In genomic region chr7:24779283-24779655, GRCh38 we compare ENCODE assay signal across 24 cellular contexts. TPM values are rescaled to one million over a fixed set of nuclear protein-coding genes. Genes with fewer than 3 reads are reported as not detected.
DNase-seq lines count a peak whose midpoint lies in the region; ATAC-seq and TF ChIP-seq lines count a peak whose summit lies in the region.
"Had no signal": no experiment of that assay in that cellular context is flagged by ENCODE, and none has a peak within 500 bp of the region (broad histone marks: within the 10 kb centered on the region; RNA-seq: fewer than 3 reads in every experiment).

No MANE protein-coding gene starts in this region.

- H3K27me3 Mint-ChIP-seq in CD14-positive monocyte (ENCODE audit: low read depth in 3 of 3) (peaks cover 0 to 4% (median 3%) of the 10 kb centered on the region in 3 donors), HFFc6 (ENCODE audit: insufficient read depth) (peaks cover 5% of the 10 kb centered on the region; the same call in 1 of the 2 replicates), brain (peaks cover 7% of the 10 kb centered on the region), WTC11 (ENCODE audit: low read depth) (peaks cover 4% of the 10 kb centered on the region; the same call in 1 of the 2 replicates)

- no peak for ATAC-seq in gastrocnemius medialis
- no peak for ATAC-seq in WTC11
- ATAC-seq: HepG2, left lobe of liver, Panc1 had no signal

- peak overlapping the region; percentile 77 to 85 (median 82) for H3K27ac ChIP-seq in gastrocnemius medialis
- H3K27ac ChIP-seq: esophagus muscularis mucosa, neutrophil had no signal

- CTCF ChIA-PET in WTC11 (lab: Charles Lee) = interaction anchor here (2.5 kb wide), 1 partner anchor 8 kb away, joined by 7 read pairs; no protein-coding TSS in a partner anchor

- H3K4me1 ChIP-seq in gastrocnemius medialis = peaks cover 15 to 18% of the 10 kb centered on the region in 2 donors
- H3K4me1 ChIP-seq: adrenal gland, BE2C, esophagus muscularis mucosa had no signal

- no peak for DNase-seq in CD14-positive monocyte (ENCODE audit: low spot score)
- DNase-seq in HFFc6 = no peak
- DNase-seq in gastrocnemius medialis = no peak
- DNase-seq in GM20000 (ENCODE audit: low spot score) = no peak
- no peak for DNase-seq in iPS-NIHi11 (ENCODE audit: low spot score)
- DNase-seq in WTC11 (ENCODE audit: low spot score) = no peak
- DNase-seq: activated CD4-positive, CD25-positive, alpha-beta regulatory T cell treated with anti-CD3 and anti-CD28 coated beads, Interleukin-2, amount 50 U/mL, for 72 hours; activated effector memory CD4-positive, alpha-beta T cell treated with Interleukin-2 at 50 U/mL for 16 hours; BE2C; Calu3; effector CD4-positive, alpha-beta T cell; NCI-H146; NCI-H748 treated with DMSO at 0.1 percent for 48 hours; stimulated activated naive CD4-positive, alpha-beta T cell treated with Interleukin-2 at 50 U/mL for 16 hours; T1000 had no signal

- H3K4me3 ChIP-seq in gastrocnemius medialis = no peak overlapping the region
- H3K4me3 ChIP-seq: adrenal gland, esophagus muscularis mucosa, mucosa of descending colon, tibial nerve had no signal

- POLR2A ChIA-PET in WTC11 (lab: Charles Lee) = no interaction called here

- H3K27ac Mint-ChIP-seq in CD14-positive monocyte = peak overlapping the region; percentile 84 to 98 (median 92)
- H3K27ac Mint-ChIP-seq in HFFc6 = peak overlapping the region; percentile 94
- peak overlapping the region in 3 of 5 experiments; percentile 59 to 97 (median 91) for H3K27ac Mint-ChIP-seq in brain
- no peak overlapping the region for H3K27ac Mint-ChIP-seq in WTC11

- H3K9me3 ChIP-seq in gastrocnemius medialis = no peaks in the 10 kb centered on the region
- H3K9me3 ChIP-seq: adrenal gland, BE2C, esophagus muscularis mucosa, mucosa of descending colon, neutrophil, tibial nerve had no signal

- intact Hi-C loops in CD14-positive monocyte (cut with micrococcal nuclease) = no loop called here
- intact Hi-C loops in gastrocnemius medialis (cut with DNase I; ENCODE audit: low total_unique reads) = loop anchor here (5.0 kb wide), 1 partner anchor 1063 kb away; no protein-coding TSS in a partner anchor

- TF ChIP-seq POLR2A in gastrocnemius medialis (IDR thresholded peaks at IDR 0.05) = no peak

- H3K4me1 Mint-ChIP-seq in CD14-positive monocyte = peaks cover 38% of the 10 kb centered on the region
- H3K4me1 Mint-ChIP-seq in HFFc6 (ENCODE audit: low read depth) = peaks cover 54% of the 10 kb centered on the region
- peaks cover 13% of the 10 kb centered on the region for H3K4me1 Mint-ChIP-seq in brain
- H3K4me1 Mint-ChIP-seq in WTC11 = peaks cover 5% of the 10 kb centered on the region

- in situ Hi-C loops in gastrocnemius medialis (cut with MboI; ENCODE audit: low sequenced_read_pairs in 4 of 4) = no loop called here

- peaks cover 4 to 10% (median 6%) of the 10 kb centered on the region in 7 donors for H3K9me3 Mint-ChIP-seq in CD14-positive monocyte
- H3K9me3 Mint-ChIP-seq in HFFc6 = no peaks in the 10 kb centered on the region
- H3K9me3 Mint-ChIP-seq in brain = peaks cover 3 to 10% (median 6%) of the 10 kb centered on the region in 5 experiments
- H3K9me3 Mint-ChIP-seq in WTC11 = peaks cover 18% of the 10 kb centered on the region

- H3K36me3 Mint-ChIP-seq in CD14-positive monocyte = peaks cover 2 to 5% of the 10 kb centered on the region in 2 donors
- H3K36me3 Mint-ChIP-seq in HFFc6 (ENCODE audit: low read depth) = peaks cover 32% of the 10 kb centered on the region
- no peaks in the 10 kb centered on the region for H3K36me3 Mint-ChIP-seq in brain
- H3K36me3 Mint-ChIP-seq in WTC11 = peaks cover 16% of the 10 kb centered on the region

- H3K4me3 Mint-ChIP-seq in CD14-positive monocyte = no peak overlapping the region
- H3K4me3 Mint-ChIP-seq in HFFc6 = peak overlapping the region; percentile 33
- peak overlapping the region in 1 of 5 experiments; percentile 51 for H3K4me3 Mint-ChIP-seq in brain
- no peak overlapping the region for H3K4me3 Mint-ChIP-seq in WTC11

- TF ChIP-seq CTCF in CD14-positive monocyte (IDR thresholded peaks at IDR 0.05) (no peak), HFFc6 (IDR thresholded peaks at IDR 0.05) (no peak), brain (conservative IDR thresholded peaks at IDR 0.05) (no peak), gastrocnemius medialis (IDR thresholded peaks at IDR 0.05 in 4 of 5, conservative IDR thresholded peaks at IDR 0.05 in 1 of 5) (no peak), GM20000 (IDR thresholded peaks at IDR 0.05; ENCODE audit: extremely low read depth, missing control alignments) (no peak), WTC11 (IDR thresholded peaks at IDR 0.05) (no peak)

- no peaks in the 10 kb centered on the region for H3K36me3 ChIP-seq in gastrocnemius medialis
- H3K36me3 ChIP-seq: adrenal gland, BE2C, esophagus muscularis mucosa, neutrophil, tibial nerve had no signal

- H3K27me3 ChIP-seq in gastrocnemius medialis = no peaks in the 10 kb centered on the region
- H3K27me3 ChIP-seq: adrenal gland, BE2C, esophagus muscularis mucosa, neutrophil, tibial nerve had no signal

TF ChIP-seq in WTC11, 78 proteins besides CTCF, POLR2A, EP300 and RAD21:
- TF ChIP-seq GRHL2 (CRISPR knock-in tag; IDR thresholded peaks at IDR 0.05; ENCODE audit: insufficient replicate concordance, severe bottlenecking) (no peak), NFATC4 (CRISPR knock-in tag; IDR thresholded peaks at IDR 0.05) (no peak), TP53 (CRISPR knock-in tag; IDR thresholded peaks at IDR 0.05) (no peak), PRRX2 (CRISPR knock-in tag; IDR thresholded peaks at IDR 0.05) (no peak), ELF4 (CRISPR knock-in tag; IDR thresholded peaks at IDR 0.05; ENCODE audit: low read depth) (no peak)
TF ChIP-seq in WTC11: peak in this region for 0.

RNA-seq across cellular contexts. Expression of gene GSDME, which starts 22.0 kb away (rescaled TPM):
- polyA plus RNA-seq in CD14-positive monocyte (1 to 10 TPM in 1 of 2 donors, not detected in 1; 2.3 TPM), brain (ENCODE audit: insufficient read depth, low read depth, low replicate concordance) (5.5 TPM)
- 10 to 100 TPM; 37.1 to 49.8 (median 42.8) TPM for total RNA-seq in HFFc6 (2021; fragmentation: NEBNext Ultra II Directional; extraction: Animal tissue kit (Norgen Biotek cat#: 25700))
- total RNA-seq in gastrocnemius medialis (1 to 10 TPM; 3.1 to 5.2 (median 3.9) TPM), WTC11 (2021) (4.8 to 5.8 TPM (median 5.2 TPM) in 3 replicates)
